Comparison of ENCODE assay signal across 27 cellular contexts in the genomic region with DNA sequence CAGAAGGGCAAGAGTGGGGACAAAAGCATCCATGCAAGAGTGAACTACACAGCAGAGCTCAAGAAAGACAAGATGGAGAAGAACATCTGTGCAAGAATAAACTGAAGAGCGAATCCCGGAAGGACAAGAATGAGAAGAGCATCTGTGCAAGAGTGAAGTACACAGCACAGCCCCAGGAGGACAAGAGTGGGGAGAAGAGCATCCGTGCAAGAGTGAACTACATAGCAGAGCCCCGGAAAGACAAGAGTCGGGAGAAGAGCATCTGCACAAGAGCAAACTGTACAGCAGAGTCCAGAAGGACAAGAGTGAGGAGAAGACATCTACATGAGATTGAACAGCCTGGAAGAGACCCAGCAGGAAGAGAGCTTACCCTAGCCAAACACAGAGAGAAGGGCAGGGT.
DNase-seq lines count a peak whose midpoint lies in the region; ATAC-seq, FAIRE-seq and TF ChIP-seq lines count a peak whose summit lies in the region.
"Had no signal": no experiment of that assay in that cellular context is flagged by ENCODE, and none has a peak within 500 bp of the region (broad histone marks: within the 10 kb centered on the region; RNA-seq: fewer than 3 reads in every experiment).

No MANE protein-coding gene starts in this region.

- peak overlapping the region; percentile 66; the same call in 1 of the 3 replicates for H2BK15ac ChIP-seq in IMR-90 (ENCODE audit: low read depth, low read length)
- no peak overlapping the region for H2BK15ac ChIP-seq in mesenchymal stem cell (ENCODE audit: low read depth, poor library complexity, severe bottlenecking)

- H3K27ac ChIP-seq in HepG2 (ENCODE audit: extremely low read length, insufficient read depth, low read length): no peak overlapping the region
- no peak overlapping the region for H3K27ac ChIP-seq in right lobe of liver
- no peak overlapping the region for H3K27ac ChIP-seq in IMR-90 (ENCODE audit: insufficient read depth, low read length)
- H3K27ac ChIP-seq in GM12878 (ENCODE audit: control insufficient read depth, insufficient read depth): no peak overlapping the region
- H3K27ac ChIP-seq in mesenchymal stem cell (ENCODE audit: low read length, poor library complexity, severe bottlenecking): no peak overlapping the region
- H3K27ac ChIP-seq in upper lobe of left lung: no peak overlapping the region
- H3K27ac ChIP-seq: 22Rv1, A549, BLaER1 had no signal

- dilution Hi-C loops in IMR-90 (cut with HindIII; ENCODE audit: low sequenced_read_pairs, unreplicated experiment): no loop called here

- H3K9ac ChIP-seq in HepG2 (ENCODE audit: insufficient read depth, low read depth, low read length): no peak overlapping the region
- H3K9ac ChIP-seq in IMR-90 (ENCODE audit: low read depth, low read length): no peak overlapping the region
- no peak overlapping the region for H3K9ac ChIP-seq in GM12878 (ENCODE audit: control insufficient read depth, insufficient read depth, low read length)
- no peak overlapping the region for H3K9ac ChIP-seq in mesenchymal stem cell (ENCODE audit: low read length)
- H3K9ac ChIP-seq: BLaER1 had no signal

- H4K91ac ChIP-seq in IMR-90 (ENCODE audit: insufficient read depth, low read depth, low read length) (no peak overlapping the region), mesenchymal stem cell (ENCODE audit: low read length) (no peak overlapping the region)

- no peaks in the 10 kb centered on the region for H3K36me3 Mint-ChIP-seq in activated naive CD8-positive, alpha-beta T cell treated with anti-CD3 and anti-CD28 coated beads, Interleukin-2, amount 50 U/mL, for 24 hours (ENCODE audit: low read depth)
- H3K36me3 Mint-ChIP-seq: CD14-positive monocyte; CD4-positive, alpha-beta memory T cell; CD4-positive, CD25-positive, alpha-beta regulatory T cell; CD8-positive, alpha-beta memory T cell had no signal

- no peak overlapping the region for H3K14ac ChIP-seq in IMR-90 (replicated peaks; ENCODE audit: low read depth, low read length)
- no peak overlapping the region for H3K14ac ChIP-seq in mesenchymal stem cell (ENCODE audit: low read length in 2 of 2)

- H3K4ac ChIP-seq in IMR-90 (ENCODE audit: low read depth, low read length): peak overlapping the region; percentile 34; the same call in 1 of the 2 replicates
- H3K4ac ChIP-seq in mesenchymal stem cell (ENCODE audit: low read depth in 1 of 2, low read length in 2 of 2): peak overlapping the region; percentile 15 to 77

- SMC1A ChIA-PET in GM12878 (lab: Charles Lee; ENCODE audit: uncharacterized antibody, unreplicated experiment): interaction anchor here (0.9 to 1.4 kb wide), 4 partner anchors 10 to 282 kb away, joined by 3 to 4 read pairs (median 3); no protein-coding TSS in a partner anchor

- no peak overlapping the region for H4K5ac ChIP-seq in IMR-90 (ENCODE audit: low read depth, low read length)

- H3K4me1 ChIP-seq in HepG2 (ENCODE audit: insufficient read depth, low read length): peaks cover 21% of the 10 kb centered on the region
- H3K4me1 ChIP-seq in right lobe of liver: no peaks in the 10 kb centered on the region
- peaks cover 13% of the 10 kb centered on the region for H3K4me1 ChIP-seq in IMR-90 (ENCODE audit: control insufficient read depth, insufficient read depth, low read length)
- no peaks in the 10 kb centered on the region for H3K4me1 ChIP-seq in GM12878 (ENCODE audit: control insufficient read depth, insufficient read depth, low read length)
- H3K4me1 ChIP-seq in mesenchymal stem cell (ENCODE audit: control insufficient read depth, insufficient read depth, low read depth, low read length): no peaks in the 10 kb centered on the region
- no peaks in the 10 kb centered on the region for H3K4me1 ChIP-seq in upper lobe of left lung
- H3K4me1 ChIP-seq: A549, BE2C, BLaER1 had no signal

- H3K4me2 ChIP-seq in HepG2 (ENCODE audit: low read depth, low read length) (no peak overlapping the region), IMR-90 (ENCODE audit: low read depth, low read length) (no peak overlapping the region), GM12878 (ENCODE audit: control insufficient read depth, insufficient read depth) (no peak overlapping the region), mesenchymal stem cell (ENCODE audit: low read length, poor library complexity, severe bottlenecking) (no peak overlapping the region)
- H3K4me2 ChIP-seq: A549, BLaER1 had no signal

- H3K23ac ChIP-seq in IMR-90 (ENCODE audit: low read depth, low read length) (no peak overlapping the region), mesenchymal stem cell (ENCODE audit: low read length in 2 of 2) (no peak overlapping the region)

- 81% methylated on average over 5 of the region's 5 CpGs for WGBS in HepG2 (ENCODE audit: low lambda C conversion rate)
- 79% methylated on average over 5 of the region's 5 CpGs for WGBS in right lobe of liver (ENCODE audit: insufficient coverage, low coverage, low lambda C conversion rate, missing lambda C conversion rate)
- WGBS in IMR-90 (ENCODE audit: extremely low coverage in 2 of 2, insufficient read length in 1 of 2), 2 experiments: 100% methylated on average over 2 of the region's 5 CpGs; no CpG with 5 or more reads in 1 of the 2 experiments
- WGBS in GM12878 (ENCODE audit: insufficient coverage, insufficient replicate concordance, low lambda C conversion rate, missing lambda C conversion rate): 70% methylated on average over 5 of the region's 5 CpGs
- 88% methylated on average over 5 of the region's 5 CpGs for WGBS in mesenchymal stem cell
- 82 to 84% methylated on average over 5 of the region's 5 CpGs for WGBS in upper lobe of left lung, 2 donors

- H4K20me1 ChIP-seq in HepG2 (ENCODE audit: insufficient read depth, low read length) (no peaks in the 10 kb centered on the region), IMR-90 (ENCODE audit: insufficient read depth, low read length) (no peaks in the 10 kb centered on the region), GM12878 (ENCODE audit: control insufficient read depth, insufficient read depth) (no peaks in the 10 kb centered on the region)
- H4K20me1 ChIP-seq: BLaER1 had no signal

- no peak overlapping the region for H3K27ac Mint-ChIP-seq in activated naive CD8-positive, alpha-beta T cell treated with anti-CD3 and anti-CD28 coated beads, Interleukin-2, amount 50 U/mL, for 24 hours
- H3K27ac Mint-ChIP-seq: CD14-positive monocyte; CD4-positive, alpha-beta memory T cell; CD4-positive, CD25-positive, alpha-beta regulatory T cell had no signal

- H2AFZ ChIP-seq in HepG2 (ENCODE audit: low read length): no peak overlapping the region
- no peak overlapping the region for H2AFZ ChIP-seq in IMR-90 (replicated peaks; ENCODE audit: low read length, poor library complexity)
- H2AFZ ChIP-seq in GM12878 (ENCODE audit: control insufficient read depth, low read depth, low read length): no peak overlapping the region
- no peak overlapping the region for H2AFZ ChIP-seq in mesenchymal stem cell (ENCODE audit: low read depth, low read length)

- no peak for ATAC-seq in HepG2
- ATAC-seq in right lobe of liver: no peak
- ATAC-seq in IMR-90 (ENCODE audit: low read depth): no peak
- ATAC-seq in GM12878: no peak
- ATAC-seq in activated naive CD8-positive, alpha-beta T cell treated with anti-CD3 and anti-CD28 coated beads, Interleukin-2, amount 50 U/mL, for 24 hours: no peak
- ATAC-seq in upper lobe of left lung (ENCODE audit: low FRiP score in 2 of 2): no peak
- no peak for ATAC-seq in GM19395 (IDR thresholded peaks at IDR 0.05; ENCODE audit: unreplicated experiment)
- ATAC-seq: A549 had no signal

- RAD21 ChIA-PET in GM12878 (lab: Charles Lee; ENCODE audit: unreplicated experiment): no interaction called here

- TF ChIP-seq RAD21 in HepG2 (CRISPR knock-in tag; IDR thresholded peaks at IDR 0.05) (no peak), IMR-90 (IDR thresholded peaks at IDR 0.05; ENCODE audit: low read length) (no peak), GM12878 (IDR thresholded peaks at IDR 0.05; ENCODE audit: insufficient read depth, low read depth, low read length) (no peak)

- in situ Hi-C loops in HepG2 (cut with HindIII; ENCODE audit: extremely low pct_ligation_motif_present, low pct_unique_long_range_greater_than_20kb) (no loop called here), IMR-90 (cut with MboI; ENCODE audit: low sequenced_read_pairs) (no loop called here), GM12878 (cut with MboI) (no loop called here)

- no peak overlapping the region for H2BK5ac ChIP-seq in IMR-90 (ENCODE audit: low read depth, low read length, poor library complexity, severe bottlenecking)
- H2BK5ac ChIP-seq in mesenchymal stem cell (ENCODE audit: low read depth, low read length, poor library complexity, severe bottlenecking): no peak overlapping the region

- POLR2A ChIA-PET in HepG2 (lab: Yijun Ruan, JAX) (no interaction called here), IMR-90 (lab: Charles Lee; ENCODE audit: unreplicated experiment) (no interaction called here), GM12878 (lab: Charles Lee) (interaction anchor here (1.1 kb wide), 1 partner anchor 11 kb away, joined by 3 read pairs; no protein-coding TSS in a partner anchor)

- H3K18ac ChIP-seq in IMR-90 (ENCODE audit: low read depth, low read length): no peak overlapping the region
- H3K18ac ChIP-seq in mesenchymal stem cell (ENCODE audit: low read depth in 1 of 2, low read length in 2 of 2): peak overlapping the region; percentile 76 to 81

- BruUV-seq in HepG2 (replicated peaks; lab: Mats Ljungman, UMichigan) (no TSS peak), IMR-90 (replicated peaks; lab: Mats Ljungman, UMichigan) (no TSS peak), GM12878 (replicated peaks; lab: Mats Ljungman, UMichigan) (no TSS peak)

- no peak for TF ChIP-seq CTCF in HepG2 (CRISPR knock-in tag; IDR thresholded peaks at IDR 0.05)
- no peak for TF ChIP-seq CTCF in right lobe of liver (IDR thresholded peaks at IDR 0.05)
- no peak for TF ChIP-seq CTCF in IMR-90 (conservative IDR thresholded peaks at IDR 0.05; ENCODE audit: low read depth, low read length)
- TF ChIP-seq CTCF in GM12878 (IDR thresholded peaks at IDR 0.05 in 2 of 3, conservative IDR thresholded peaks at IDR 0.05 in 1 of 3; ENCODE audit: control insufficient read depth in 2 of 3, extremely low read depth in 1 of 3, insufficient read depth in 1 of 3, low read depth in 3 of 3, low read length in 3 of 3): no peak
- TF ChIP-seq CTCF in upper lobe of left lung (IDR thresholded peaks at IDR 0.05): no peak

- H3K9me1 ChIP-seq in IMR-90 (ENCODE audit: insufficient read depth, low read length): peaks cover 4% of the 10 kb centered on the region

- H3K4me3 ChIP-seq in HepG2 (replicated peaks in 1 of 3; ENCODE audit: insufficient read depth in 1 of 3, low read depth in 2 of 3, low read length in 3 of 3) (no peak overlapping the region), right lobe of liver (no peak overlapping the region), IMR-90 (ENCODE audit: insufficient read depth, low read depth, low read length) (no peak overlapping the region), GM12878 (no peak overlapping the region), mesenchymal stem cell (ENCODE audit: insufficient read depth in 1 of 2, low read depth in 1 of 2, low read length in 2 of 2) (no peak overlapping the region), upper lobe of left lung (no peak overlapping the region)
- H3K4me3 ChIP-seq: A549, BLaER1 had no signal

- H3K36me3 ChIP-seq in HepG2 (replicated peaks in 1 of 2; ENCODE audit: control insufficient read depth in 1 of 2, insufficient read depth in 2 of 2, low read length in 2 of 2) (no peaks in the 10 kb centered on the region), right lobe of liver (no peaks in the 10 kb centered on the region), IMR-90 (ENCODE audit: control insufficient read depth, insufficient read depth, low read length) (peaks cover 2% of the 10 kb centered on the region; the same call in 1 of the 2 replicates), GM12878 (ENCODE audit: control insufficient read depth in 2 of 2, insufficient read depth in 2 of 2, low read length in 1 of 2) (peaks cover 0 to 3% of the 10 kb centered on the region in 2 experiments; a peak in 2 of 4 replicates), mesenchymal stem cell (ENCODE audit: control insufficient read depth in 1 of 2, insufficient read depth in 2 of 2, low read depth in 1 of 2, low read length in 2 of 2) (no peaks in the 10 kb centered on the region), upper lobe of left lung (no peaks in the 10 kb centered on the region)
- H3K36me3 ChIP-seq: BE2C, BLaER1 had no signal

- H2BK120ac ChIP-seq in IMR-90 (ENCODE audit: low read depth, low read length) (no peak overlapping the region), mesenchymal stem cell (ENCODE audit: low read depth, low read length) (peak overlapping the region; percentile 69)

- TF ChIP-seq EP300 in HepG2 (IDR thresholded peaks at IDR 0.05; ENCODE audit: low read depth in 2 of 2, low read length in 2 of 2): no peak
- no peak for TF ChIP-seq EP300 in HepG2 (CRISPR knock-in tag; IDR thresholded peaks at IDR 0.05; ENCODE audit: borderline replicate concordance)
- no peak for TF ChIP-seq EP300 in GM12878 (IDR thresholded peaks at IDR 0.05; ENCODE audit: borderline replicate concordance in 1 of 2, control insufficient read depth in 1 of 2, low read depth in 2 of 2, low read length in 2 of 2)
- no peak for TF ChIP-seq EP300 in upper lobe of left lung (IDR thresholded peaks at IDR 0.05)

- DNase-seq in HepG2 (ENCODE audit: low spot score) (no peak), right lobe of liver (no peak), IMR-90 (no peak), GM12878 (ENCODE audit: low read depth, low spot score) (no peak), mesenchymal stem cell (no peak), upper lobe of left lung (no peak)
- no peak for DNase-seq in activated naive CD8-positive, alpha-beta T cell treated with anti-CD3 and anti-CD28 coated beads, Interleukin-2, amount 50 U/mL, for 24 hours
- DNase-seq: BE2C; C1 segment of cervical spinal cord; CD4-positive, alpha-beta memory T cell; CD4-positive, CD25-positive, alpha-beta regulatory T cell; CD8-positive, alpha-beta memory T cell; COR-L47; DMS 273 treated with DMSO at 0.1 percent for 48 hours; DMS153; DMS53; DMS79; DND-41; EL; GDM1 had no signal

- H3K9me3 ChIP-seq in HepG2 (ENCODE audit: low read length) (no peaks in the 10 kb centered on the region), right lobe of liver (no peaks in the 10 kb centered on the region), IMR-90 (ENCODE audit: control insufficient read depth, insufficient read depth, low read length) (peaks cover 6% of the 10 kb centered on the region), GM12878 (replicated peaks; ENCODE audit: control insufficient read depth, insufficient read depth, low read length) (no peaks in the 10 kb centered on the region; the same call in 2 of the 3 replicates), mesenchymal stem cell (ENCODE audit: control insufficient read depth, low read length) (no peaks in the 10 kb centered on the region), upper lobe of left lung (no peaks in the 10 kb centered on the region)
- H3K9me3 ChIP-seq: A549, BE2C had no signal

- H3K4me3 Mint-ChIP-seq in activated naive CD8-positive, alpha-beta T cell treated with anti-CD3 and anti-CD28 coated beads, Interleukin-2, amount 50 U/mL, for 24 hours: no peak overlapping the region
- H3K4me3 Mint-ChIP-seq: CD14-positive monocyte; CD4-positive, alpha-beta memory T cell; CD4-positive, CD25-positive, alpha-beta regulatory T cell; CD8-positive, alpha-beta memory T cell had no signal

- H3K56ac ChIP-seq in IMR-90 (ENCODE audit: extremely low read depth, insufficient read depth, low read length): no peak overlapping the region

- H2BK20ac ChIP-seq in IMR-90 (ENCODE audit: low read depth, low read length): no peak overlapping the region; the same call in 1 of the 2 replicates

- CTCF ChIA-PET in HepG2 (lab: Yijun Ruan, JAX; ENCODE audit: low intra/inter-chr PET ratio, low total read pairs): no interaction called here
- CTCF ChIA-PET in IMR-90 (lab: Yijun Ruan, JAX): no interaction called here
- CTCF ChIA-PET in GM12878 (lab: Yijun Ruan, JAX): interaction anchor here (0.9 to 1.0 kb wide), 2 partner anchors 10 to 13 kb away, joined by 3 read pairs; no protein-coding TSS in a partner anchor

- H3K9me3 Mint-ChIP-seq in activated naive CD8-positive, alpha-beta T cell treated with anti-CD3 and anti-CD28 coated beads, Interleukin-2, amount 50 U/mL, for 24 hours: peaks cover 7% of the 10 kb centered on the region

- H3K79me2 ChIP-seq in HepG2 (ENCODE audit: insufficient read depth, low read length) (no peaks in the 10 kb centered on the region), GM12878 (ENCODE audit: control insufficient read depth, insufficient read depth, low read length) (no peaks in the 10 kb centered on the region)

- intact Hi-C loops in HepG2 (cut with micrococcal nuclease; ENCODE audit: unreplicated experiment): no loop called here
- intact Hi-C loops in right lobe of liver (cut with DNase I): no loop called here
- intact Hi-C loops in IMR-90 (cut with micrococcal nuclease): loop anchor here (5.0 kb wide), 1 partner anchor 63 kb away; no protein-coding TSS in a partner anchor
- intact Hi-C loops in GM12878 (cut with micrococcal nuclease; ENCODE audit: unreplicated experiment): no loop called here

- H2BK12ac ChIP-seq in mesenchymal stem cell (ENCODE audit: low read length in 2 of 2): peak overlapping the region; percentile 49 to 94

- peak overlapping the region; percentile 26 for H2AK5ac ChIP-seq in IMR-90 (ENCODE audit: low read depth, low read length)
- no peak overlapping the region for H2AK5ac ChIP-seq in mesenchymal stem cell (ENCODE audit: low read length, severe bottlenecking)

- no peaks in the 10 kb centered on the region for H3K27me3 Mint-ChIP-seq in activated naive CD8-positive, alpha-beta T cell treated with anti-CD3 and anti-CD28 coated beads, Interleukin-2, amount 50 U/mL, for 24 hours
- H3K27me3 Mint-ChIP-seq: CD4-positive, CD25-positive, alpha-beta regulatory T cell had no signal

- H3K79me1 ChIP-seq in IMR-90 (ENCODE audit: low read depth in 1 of 2, low read length in 2 of 2): 0 out of 4 replicates have a peak, but pooled peaks cover 0 to 3% of the 10 kb centered on the region in 2 experiments
- H3K79me1 ChIP-seq in mesenchymal stem cell (replicated peaks; ENCODE audit: low read length, poor library complexity, severe bottlenecking): no peaks in the 10 kb centered on the region

- no peaks in the 10 kb centered on the region for H3K27me3 ChIP-seq in HepG2 (ENCODE audit: control insufficient read depth in 1 of 2, insufficient read depth in 2 of 2, low read length in 2 of 2)
- H3K27me3 ChIP-seq in right lobe of liver: no peaks in the 10 kb centered on the region
- H3K27me3 ChIP-seq in IMR-90 (ENCODE audit: control insufficient read depth, insufficient read depth, low read length): no peaks in the 10 kb centered on the region
- no peaks in the 10 kb centered on the region for H3K27me3 ChIP-seq in GM12878 (replicated peaks in 1 of 2; ENCODE audit: control insufficient read depth in 2 of 2, insufficient read depth in 2 of 2, low read length in 1 of 2)
- peaks cover 0 to 3% of the 10 kb centered on the region in 2 experiments for H3K27me3 ChIP-seq in mesenchymal stem cell (ENCODE audit: control insufficient read depth in 1 of 2, insufficient read depth in 1 of 2, low read length in 2 of 2)
- no peaks in the 10 kb centered on the region for H3K27me3 ChIP-seq in upper lobe of left lung
- H3K27me3 ChIP-seq: BE2C, BLaER1 had no signal

- TF ChIP-seq POLR2A in HepG2 (IDR thresholded peaks at IDR 0.05; ENCODE audit: insufficient read depth in 1 of 2, low read depth in 2 of 2, low read length in 2 of 2): no peak
- no peak for TF ChIP-seq POLR2A in right lobe of liver (IDR thresholded peaks at IDR 0.05)
- no peak for TF ChIP-seq POLR2A in IMR-90 (IDR thresholded peaks at IDR 0.05; ENCODE audit: low read depth, low read length)
- 0 out of 2 replicates have a peak, but pooled peaks have one; percentile 16 for TF ChIP-seq POLR2A in GM12878 (IDR thresholded peaks at IDR 0.05; ENCODE audit: low read depth, low read length)
- TF ChIP-seq POLR2A in upper lobe of left lung (IDR thresholded peaks at IDR 0.05): no peak

- no peak overlapping the region for H2AK9ac ChIP-seq in IMR-90 (replicated peaks; ENCODE audit: low read depth, low read length, poor library complexity)

- no peak overlapping the region for H4K8ac ChIP-seq in IMR-90 (ENCODE audit: low read depth in 2 of 2, low read length in 2 of 2)
- peak overlapping the region; percentile 43 for H4K8ac ChIP-seq in mesenchymal stem cell (ENCODE audit: low read length)

- FAIRE-seq in HepG2 (lab: Jason Lieb, UNC) (no peak), GM12878 (lab: Jason Lieb, UNC) (no peak)
- FAIRE-seq: A549, GM12892, GM18507 had no signal

- H3K4me1 Mint-ChIP-seq in activated naive CD8-positive, alpha-beta T cell treated with anti-CD3 and anti-CD28 coated beads, Interleukin-2, amount 50 U/mL, for 24 hours: no peaks in the 10 kb centered on the region
- H3K4me1 Mint-ChIP-seq: CD14-positive monocyte; CD4-positive, alpha-beta memory T cell; CD4-positive, CD25-positive, alpha-beta regulatory T cell; CD8-positive, alpha-beta memory T cell had no signal

Comparison
In these comparisons a context has a peak if more than half of its experiments do, and no peak if none do; other contexts are left out.
1. Of the 75 proteins assayed by ChIP-seq in both HepG2 and GM12878: peak only in HepG2: none; only in GM12878: POLR2A; in both: none; in neither: 74.